16 cellular contexts compared by ENCODE assay signal in genomic region chr16:89150090-89150835, GRCh38. TPM values are rescaled to one million over a fixed set of nuclear protein-coding genes. Genes with fewer than 3 reads are reported as not detected.
A peak's percentile ranks its signal among the peaks of the same experiment; 100 is the strongest.
DNase-seq lines count a peak whose midpoint lies in the region; ATAC-seq and TF ChIP-seq lines count a peak whose summit lies in the region.
"Had no signal": no experiment of that assay in that cellular context is flagged by ENCODE, and none has a peak within 500 bp of the region (broad histone marks: within the 10 kb centered on the region; RNA-seq: fewer than 3 reads in every experiment).

No MANE protein-coding gene starts in this region.

- H2AFZ ChIP-seq in osteoblast (ENCODE audit: low read length): no peak overlapping the region

- H3K4me1 ChIP-seq in osteoblast (ENCODE audit: insufficient read depth, low read length) (peaks cover 7% of the 10 kb centered on the region), mesendoderm (ENCODE audit: control insufficient read depth, low read depth, low read length) (no peaks in the 10 kb centered on the region)

- no peak overlapping the region for H2BK5ac ChIP-seq in mesendoderm (ENCODE audit: low read length)

- no peak overlapping the region for H3K4ac ChIP-seq in mesendoderm (ENCODE audit: low read depth, low read length)

- peaks cover 65% of the 10 kb centered on the region for H3K36me3 Mint-ChIP-seq in activated T-cell treated with anti-CD3 and anti-CD28 coated beads, Interleukin-2, amount 50 U/mL, for 24 hours (ENCODE audit: low read depth)
- peaks cover 43% of the 10 kb centered on the region for H3K36me3 Mint-ChIP-seq in activated T-helper 17 cell treated with anti-CD3 and anti-CD28 coated beads, Interleukin-2, amount 50 U/mL, for 72 hours (ENCODE audit: low read depth)

- H3K4me3 ChIP-seq in osteoblast (ENCODE audit: insufficient read depth, low read length) (no peak overlapping the region), mesendoderm (ENCODE audit: low read length) (no peak overlapping the region)
- H3K4me3 ChIP-seq: ascending aorta, gastrocnemius medialis, lung, vagina had no signal

- no peaks in the 10 kb centered on the region for H4K20me1 ChIP-seq in osteoblast (ENCODE audit: insufficient read depth, low read length)

- DNase-seq in activated T-cell treated with anti-CD3 and anti-CD28 coated beads, Interleukin-2, amount 50 U/mL, for 24 hours: no peak
- DNase-seq in activated T-cell treated with anti-CD3 and anti-CD28 coated beads for 4 hours: no peak
- peak; percentile 37 for DNase-seq in NCI-H1105 (lab: John Stamatoyannopoulos, UW)
- peak; percentile 50 for DNase-seq in osteoblast (ENCODE audit: insufficient read length, low spot score, missing footprints)
- no peak for DNase-seq in cerebellum (ENCODE audit: low spot score)
- no peak for DNase-seq in mesendoderm
- DNase-seq: gastrocnemius medialis; NCI-H2029; stimulated activated CD4-positive, alpha-beta T cell treated with anti-CD3 and anti-CD28 coated beads, Interleukin-15, amount 100 ng/mL, for 24 hours had no signal

- no peak overlapping the region for H2BK120ac ChIP-seq in mesendoderm (ENCODE audit: low read depth, low read length)

- no peak overlapping the region for H3K9ac ChIP-seq in mesendoderm (ENCODE audit: low read length)

- no peak overlapping the region for H3K18ac ChIP-seq in mesendoderm (ENCODE audit: low read length)

- no peaks in the 10 kb centered on the region for H3K27me3 Mint-ChIP-seq in activated T-cell treated with anti-CD3 and anti-CD28 coated beads, Interleukin-2, amount 50 U/mL, for 24 hours
- H3K27me3 Mint-ChIP-seq in activated T-helper 17 cell treated with anti-CD3 and anti-CD28 coated beads, Interleukin-2, amount 50 U/mL, for 72 hours: no peaks in the 10 kb centered on the region
- H3K27me3 Mint-ChIP-seq: naive thymus-derived CD8-positive, alpha-beta T cell had no signal

- H3K79me2 ChIP-seq in osteoblast (ENCODE audit: insufficient read depth, low read length) (no peaks in the 10 kb centered on the region), mesendoderm (ENCODE audit: control insufficient read depth, insufficient read depth, low read length) (no peaks in the 10 kb centered on the region)

- H2BK15ac ChIP-seq in mesendoderm (replicated peaks; ENCODE audit: low read depth): no peak overlapping the region

- no peaks in the 10 kb centered on the region for H3K9me3 ChIP-seq in osteoblast (ENCODE audit: low read depth, low read length)
- H3K9me3 ChIP-seq: ascending aorta, gastrocnemius medialis, vagina had no signal

- H3K79me1 ChIP-seq in mesendoderm (ENCODE audit: low read length): no peaks in the 10 kb centered on the region

- H2AK5ac ChIP-seq in mesendoderm (ENCODE audit: low read length): no peak overlapping the region

- H3K4me2 ChIP-seq in osteoblast (ENCODE audit: insufficient read depth, low read length): no peak overlapping the region
- no peak overlapping the region for H3K4me2 ChIP-seq in mesendoderm (ENCODE audit: low read length)

- H3K23ac ChIP-seq in mesendoderm (ENCODE audit: low read length): no peak overlapping the region

- H3K9me3 Mint-ChIP-seq in activated T-cell treated with anti-CD3 and anti-CD28 coated beads, Interleukin-2, amount 50 U/mL, for 24 hours: peaks cover 8% of the 10 kb centered on the region
- H3K9me3 Mint-ChIP-seq in activated T-helper 17 cell treated with anti-CD3 and anti-CD28 coated beads, Interleukin-2, amount 50 U/mL, for 72 hours: no peaks in the 10 kb centered on the region

- H4K5ac ChIP-seq in mesendoderm (ENCODE audit: low read length): no peak overlapping the region

- WGBS in mesendoderm (ENCODE audit: extremely low coverage, insufficient coverage, low lambda C conversion rate): no CpG with 5 or more reads among the region's 18 CpGs

- no peak overlapping the region for H3K4me3 Mint-ChIP-seq in activated T-cell treated with anti-CD3 and anti-CD28 coated beads, Interleukin-2, amount 50 U/mL, for 24 hours
- H3K4me3 Mint-ChIP-seq in activated T-helper 17 cell treated with anti-CD3 and anti-CD28 coated beads, Interleukin-2, amount 50 U/mL, for 72 hours: no peak overlapping the region
- H3K4me3 Mint-ChIP-seq: naive thymus-derived CD8-positive, alpha-beta T cell had no signal

- TF ChIP-seq CTCF in osteoblast (IDR thresholded peaks at IDR 0.05; ENCODE audit: extremely low read depth, low read depth, low read length): no peak

- H3K27ac ChIP-seq in osteoblast (ENCODE audit: low read depth, low read length): no peak overlapping the region
- no peak overlapping the region for H3K27ac ChIP-seq in mesendoderm (ENCODE audit: low read depth, low read length)
- H3K27ac ChIP-seq: ascending aorta, vagina had no signal

- peak overlapping the region; percentile 39 for H3K27ac Mint-ChIP-seq in activated T-cell treated with anti-CD3 and anti-CD28 coated beads, Interleukin-2, amount 50 U/mL, for 24 hours
- peak overlapping the region; percentile 30 for H3K27ac Mint-ChIP-seq in activated T-helper 17 cell treated with anti-CD3 and anti-CD28 coated beads, Interleukin-2, amount 50 U/mL, for 72 hours
- H3K27ac Mint-ChIP-seq: activated T-helper 2 cell treated with anti-CD3 and anti-CD28 coated beads, Interferon-gamma antibody, Interleukin-2, Interleukin-4, amounts not matched to agents 10 μg/mL and 5 μg/mL and 100 μg/mL, durations not matched to agents 14 hours and 24 hours and 36 hours had no signal

- no peak overlapping the region for H4K8ac ChIP-seq in mesendoderm (ENCODE audit: low read depth, low read length)

- ATAC-seq in activated T-helper 17 cell treated with anti-CD3 and anti-CD28 coated beads, Interleukin-2, amount 50 U/mL, for 72 hours (replicated peaks): no peak
- no peak for ATAC-seq in GM21737 (IDR thresholded peaks at IDR 0.05; ENCODE audit: unreplicated experiment)
- ATAC-seq: naive thymus-derived CD8-positive, alpha-beta T cell had no signal

- H3K27me3 ChIP-seq in osteoblast (ENCODE audit: insufficient read depth, low read length) (no peaks in the 10 kb centered on the region), mesendoderm (ENCODE audit: insufficient read depth, low read length, poor library complexity) (no peaks in the 10 kb centered on the region)
- H3K27me3 ChIP-seq: ascending aorta, gastrocnemius medialis, vagina had no signal

- H3K36me3 ChIP-seq in osteoblast (ENCODE audit: insufficient read depth, low read length): peaks cover 29% of the 10 kb centered on the region
- H3K36me3 ChIP-seq in mesendoderm (ENCODE audit: control insufficient read depth, insufficient read depth, low read length): no peaks in the 10 kb centered on the region

- peaks cover 2% of the 10 kb centered on the region for H3K4me1 Mint-ChIP-seq in activated T-cell treated with anti-CD3 and anti-CD28 coated beads, Interleukin-2, amount 50 U/mL, for 24 hours (ENCODE audit: low read depth)
- no peaks in the 10 kb centered on the region for H3K4me1 Mint-ChIP-seq in activated T-helper 17 cell treated with anti-CD3 and anti-CD28 coated beads, Interleukin-2, amount 50 U/mL, for 72 hours

- H3K56ac ChIP-seq in mesendoderm (ENCODE audit: low read length): no peak overlapping the region

RNA-seq across cellular contexts. Expression of gene CDH15, which starts 21.3 kb away (rescaled TPM):
- under 1 TPM; 0.15 to 0.37 TPM for total RNA-seq in activated T-helper 17 cell treated with anti-CD3 and anti-CD28 coated beads, Interleukin-2, amount 50 U/mL, for 72 hours
- total RNA-seq in osteoblast (1.5 and 2.2 TPM in 2 replicates), cerebellum (3.8 TPM)
- polyA plus RNA-seq in mesendoderm (2013, experiment 1 of 2): 0.10 TPM
- 0.10 TPM for polyA plus RNA-seq in mesendoderm (2013, experiment 2 of 2)
- total RNA-seq: activated T-helper 2 cell treated with anti-CD3 and anti-CD28 coated beads, Interferon-gamma antibody, Interleukin-2, Interleukin-4, amounts not matched to agents 10 μg/mL and 5 μg/mL and 100 μg/mL, durations not matched to agents 14 hours and 24 hours and 36 hours; ascending aorta; naive thymus-derived CD8-positive, alpha-beta T cell; vagina had no signal
- polyA plus RNA-seq: naive thymus-derived CD8-positive, alpha-beta T cell had no signal

RNA-seq across cellular contexts. Expression of gene SLC22A31, which starts 50.1 kb away (rescaled TPM):
- total RNA-seq in activated T-helper 17 cell treated with anti-CD3 and anti-CD28 coated beads, Interleukin-2, amount 50 U/mL, for 72 hours: under 1 TPM; 0.34 to 0.65 TPM
- total RNA-seq in osteoblast: not detected in 2 replicates
- 0.91 TPM for total RNA-seq in cerebellum
- 2.1 TPM for polyA plus RNA-seq in mesendoderm (2013, experiment 1 of 2)
- polyA plus RNA-seq in mesendoderm (2013, experiment 2 of 2): 2.1 TPM
- total RNA-seq: ascending aorta; gastrocnemius medialis; naive thymus-derived CD8-positive, alpha-beta T cell; vagina had no signal
- polyA plus RNA-seq: naive thymus-derived CD8-positive, alpha-beta T cell had no signal

RNA-seq across cellular contexts. Expression of gene ACSF3, which starts 56.6 kb away (rescaled TPM):
- total RNA-seq in activated T-helper 17 cell treated with anti-CD3 and anti-CD28 coated beads, Interleukin-2, amount 50 U/mL, for 72 hours: 10 to 100 TPM; 35.4 to 47.9 TPM
- total RNA-seq in osteoblast (25.6 and 29.3 TPM in 2 replicates), cerebellum (16.6 TPM)
- polyA plus RNA-seq in mesendoderm (2013, experiment 1 of 2): 7.0 TPM
- 7.1 TPM for polyA plus RNA-seq in mesendoderm (2013, experiment 2 of 2)

Comparison
In these comparisons a context has a peak if more than half of its experiments do, and no peak if none do; other contexts are left out.
1. DNase-seq: peak in NCI-H1105 (single experiment) and osteoblast (single experiment); none in activated T-cell treated with anti-CD3 and anti-CD28 coated beads, Interleukin-2, amount 50 U/mL, for 24 hours (single experiment), activated T-cell treated with anti-CD3 and anti-CD28 coated beads for 4 hours (single experiment), cerebellum (single experiment) and mesendoderm (single experiment).